ENCODE assay signal across 1 cellular context in genomic region chr7:130735273-130735716, GRCh38.
TF ChIP-seq lines count a peak whose summit lies in the region.

No MANE protein-coding gene starts in this region.

TF ChIP-seq in endothelial cell of umbilical vein, 7 proteins besides CTCF, POLR2A, EP300 and RAD21:
- TF ChIP-seq EZH2 (IDR thresholded peaks at IDR 0.05; ENCODE audit: borderline replicate concordance, low read depth, low read length, severe bottlenecking) (no peak), FOS (IDR thresholded peaks at IDR 0.05; ENCODE audit: borderline replicate concordance, insufficient read depth, low read length) (no peak), GATA2 (IDR thresholded peaks at IDR 0.05; ENCODE audit: insufficient read depth, insufficient read length, low read depth, low read length) (no peak), POLR2AphosphoS5 (IDR thresholded peaks at IDR 0.05; ENCODE audit: insufficient read depth, low read depth, low read length) (no peak), JUN (IDR thresholded peaks at IDR 0.05; ENCODE audit: borderline replicate concordance, insufficient read depth, insufficient read length, low read depth) (no peak), MYC (IDR thresholded peaks at IDR 0.05; ENCODE audit: low read depth, low read length) (no peak)
- TF ChIP-seq, protein P1, sequence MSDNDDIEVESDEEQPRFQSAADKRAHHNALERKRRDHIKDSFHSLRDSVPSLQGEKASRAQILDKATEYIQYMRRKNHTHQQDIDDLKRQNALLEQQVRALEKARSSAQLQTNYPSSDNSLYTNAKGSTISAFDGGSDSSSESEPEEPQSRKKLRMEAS (IDR thresholded peaks at IDR 0.05; ENCODE audit: insufficient read depth, insufficient read length): no peak
